8 cellular contexts compared by ENCODE assay signal in genomic region chr15:62066663-62067447, GRCh38. TPM values are rescaled to one million over a fixed set of nuclear protein-coding genes. Genes with fewer than 3 reads are reported as not detected.
DNase-seq lines count a peak whose midpoint lies in the region; ATAC-seq and TF ChIP-seq lines count a peak whose summit lies in the region.
"Had no signal": no experiment of that assay in that cellular context is flagged by ENCODE, and none has a peak within 500 bp of the region (broad histone marks: within the 10 kb centered on the region; RNA-seq: fewer than 3 reads in every experiment).

C2CD4A (plus strand) TSS chr15:62066977; CDS start chr15:62067614, 637 bp downstream.

- H3K4me1 ChIP-seq in lower lobe of right lung: peaks cover 34% of the 10 kb centered on the region

- DNase-seq in NCI-H2107 treated with DMSO at 0.1 percent for 48 hours (lab: John Stamatoyannopoulos, UW; ENCODE audit: unreplicated experiment) (peak; percentile 75), dorsolateral prefrontal cortex (peak in 9 of 10 donors; percentile 40 to 76 (median 58)), lower lobe of right lung (peak; percentile 83)
- peak; percentile 33 to 36 for DNase-seq in activated CD4-positive, alpha-beta T cell treated with anti-CD3 and anti-CD28 coated beads, Interleukin-2, amount 50 U/mL, for 24 hours (ENCODE audit: low read depth in 1 of 2, low spot score in 1 of 2)
- DNase-seq in stimulated activated CD4-positive, alpha-beta T cell treated with anti-CD3 and anti-CD28 coated beads, Interleukin-4, amount 100 ng/mL, for 4 hours: peak; percentile 53 to 55

- TF ChIP-seq POLR2A in GM18505 (IDR thresholded peaks at IDR 0.05; ENCODE audit: borderline replicate concordance, extremely low read depth, insufficient read depth, insufficient read length): no peak

- peak in 7 of 56 donors; percentile 12 to 27 (median 22) for TF ChIP-seq CTCF in dorsolateral prefrontal cortex (IDR thresholded peaks at IDR 0.05 in 54 of 56, conservative IDR thresholded peaks at IDR 0.05 in 2 of 56; ENCODE audit: low read depth in 1 of 56, partially characterized antibody in 56 of 56)
- TF ChIP-seq CTCF in lower lobe of right lung (IDR thresholded peaks at IDR 0.05): no peak

- peak within 1 kb of the TSS in 12 of 59 donors; percentile 9 to 57 (median 37) for H3K27ac ChIP-seq in dorsolateral prefrontal cortex
- H3K27ac ChIP-seq in lower lobe of right lung: no peak within 1 kb of the TSS
- H3K27ac ChIP-seq: epithelial cell of prostate had no signal

- no peaks in the 10 kb centered on the region for H3K27me3 ChIP-seq in dorsolateral prefrontal cortex
- H3K27me3 ChIP-seq in lower lobe of right lung (ENCODE audit: low read depth): no peaks in the 10 kb centered on the region

- intact Hi-C loops in dorsolateral prefrontal cortex (cut with DNase I): no loop called here
- intact Hi-C loops in lower lobe of right lung (cut with DNase I): no loop called here

- no peaks in the 10 kb centered on the region for H3K9me3 ChIP-seq in lower lobe of right lung

- no peaks in the 10 kb centered on the region for H3K36me3 ChIP-seq in lower lobe of right lung

- peak within 1 kb of the TSS; percentile 43 to 78 (median 63) for H3K4me3 ChIP-seq in dorsolateral prefrontal cortex
- H3K4me3 ChIP-seq in lower lobe of right lung: peak within 1 kb of the TSS; percentile 61

- ATAC-seq in GM19025 (IDR thresholded peaks at IDR 0.05; ENCODE audit: low read depth, unreplicated experiment) (peak; percentile 46), lower lobe of right lung (peak; percentile 81 to 85), GM18505 (IDR thresholded peaks at IDR 0.05; ENCODE audit: unreplicated experiment) (no peak)

RNA-seq across cellular contexts. Expression of gene C2CD4A, which starts in this region (rescaled TPM):
- total RNA-seq in dorsolateral prefrontal cortex (1 to 10 TPM in 1 of 120 experiments, under 1 TPM in 38, not detected in 81; 0.13 to 4.2 (median 0.22) TPM), lower lobe of right lung (0.18 TPM)

Comparison
In these comparisons a context has a peak if more than half of its experiments do, and no peak if none do; other contexts are left out.
1. Peak in DNase-seq, ATAC-seq and H3K4me3 ChIP-seq in lower lobe of right lung; RNA of the gene not detected or under 1 TPM.